Comparison of ENCODE assay signal across 16 cellular contexts in genomic region chr11:95121687-95122086, GRCh38.
"Had no signal": no experiment of that assay in that cellular context is flagged by ENCODE, and none has a peak within 500 bp of the region (broad histone marks: within the 10 kb centered on the region; RNA-seq: fewer than 3 reads in every experiment).

No MANE protein-coding gene starts in this region.

- H3K27me3 ChIP-seq: adrenal gland, esophagus squamous epithelium had no signal

- H3K36me3 ChIP-seq: adrenal gland, esophagus squamous epithelium had no signal

- ATAC-seq: activated T-helper 17 cell treated with anti-CD3 and anti-CD28 coated beads, Interleukin-2, amount 50 U/mL, for 72 hours; left colon; naive thymus-derived CD4-positive, alpha-beta T cell; stimulated activated naive CD8-positive, alpha-beta T cell treated with anti-CD3 and anti-CD28 coated beads, Interleukin-15, amount 100 ng/mL, for 72 hours had no signal

- H3K4me3 ChIP-seq: adrenal gland, esophagus squamous epithelium, lung had no signal

- DNase-seq: activated CD4-positive, alpha-beta T cell treated with anti-CD3 and anti-CD28 coated beads, Interleukin-2, amount 50 U/mL, for 1 hour; activated CD4-positive, CD25-positive, alpha-beta regulatory T cell; activated naive CD4-positive, alpha-beta T cell treated with anti-CD3 and anti-CD28 coated beads, Interleukin-2, amount 10 ng/mL, durations not matched to agents 7 days and 5 days; activated T-cell treated with anti-CD3 and anti-CD28 coated beads for 4 hours; adrenal gland; esophagus squamous epithelium; foreskin fibroblast; glutamatergic neuron; immature natural killer cell; left colon; naive thymus-derived CD4-positive, alpha-beta T cell; stimulated activated CD4-positive, alpha-beta T cell treated with anti-CD3 and anti-CD28 coated beads, Interleukin-4, amount 100 ng/mL, for 4 hours; stimulated activated naive CD8-positive, alpha-beta T cell treated with anti-CD3 and anti-CD28 coated beads, Interleukin-15, amount 100 ng/mL, for 72 hours had no signal

- H3K4me1 ChIP-seq: adrenal gland had no signal

- H3K27ac ChIP-seq: adrenal gland, parathyroid adenoma had no signal

- H3K9me3 ChIP-seq: adrenal gland, esophagus squamous epithelium had no signal
